ENCODE assay signal across 8 cellular contexts in the genomic region with DNA sequence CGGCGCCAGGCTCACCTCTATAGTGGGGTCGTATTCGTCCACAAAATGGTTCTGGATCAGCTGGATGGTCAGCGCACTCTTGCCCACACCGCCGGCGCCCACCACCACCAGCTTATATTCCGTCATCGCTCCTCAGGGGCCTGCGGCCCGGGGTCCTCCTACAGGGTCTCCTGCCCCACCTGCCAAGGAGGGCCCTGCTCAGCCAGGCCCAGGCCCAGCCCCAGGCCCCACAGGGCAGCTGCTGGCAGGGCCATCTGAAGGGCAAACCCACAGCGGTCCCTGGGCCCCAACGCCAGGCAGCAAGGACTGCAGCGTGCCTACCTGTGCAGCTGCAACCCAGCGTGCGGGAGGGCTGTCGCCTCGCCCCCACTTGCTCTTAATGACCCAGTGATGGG. TPM values are rescaled to one million over a fixed set of nuclear protein-coding genes. Genes with fewer than 3 reads are reported as not detected.
A peak's percentile ranks its signal among the peaks of the same experiment; 100 is the strongest.
DNase-seq lines count a peak whose midpoint lies in the region; ATAC-seq and TF ChIP-seq lines count a peak whose summit lies in the region.

No MANE protein-coding gene starts in this region.

- no peak for ATAC-seq in activated T-cell treated with anti-CD3 and anti-CD28 coated beads, Interleukin-2, amount 50 U/mL, for 72 hours (replicated peaks in 1 of 2)
- no peak for ATAC-seq in upper lobe of right lung
- ATAC-seq in HG03521 (IDR thresholded peaks at IDR 0.05; ENCODE audit: unreplicated experiment): no peak
- no peak for ATAC-seq in HG02678 (IDR thresholded peaks at IDR 0.05; ENCODE audit: unreplicated experiment)

- H3K27ac Mint-ChIP-seq in activated T-cell treated with anti-CD3 and anti-CD28 coated beads, Interleukin-2, amount 50 U/mL, for 72 hours: no peak overlapping the region

- H3K9me3 ChIP-seq in mesodermal cell (ENCODE audit: control insufficient read depth, low read length) (no peaks in the 10 kb centered on the region), upper lobe of right lung (no peaks in the 10 kb centered on the region)

- H3K9me3 Mint-ChIP-seq in activated T-cell treated with anti-CD3 and anti-CD28 coated beads, Interleukin-2, amount 50 U/mL, for 72 hours: no peaks in the 10 kb centered on the region

- no peaks in the 10 kb centered on the region for H3K27me3 Mint-ChIP-seq in activated T-cell treated with anti-CD3 and anti-CD28 coated beads, Interleukin-2, amount 50 U/mL, for 72 hours (ENCODE audit: low read depth)

- H3K27ac ChIP-seq in mesodermal cell (ENCODE audit: low read depth, low read length, severe bottlenecking): no peak overlapping the region
- peak overlapping the region; percentile 82 for H3K27ac ChIP-seq in upper lobe of right lung

- TF ChIP-seq CTCF in cardiac fibroblast (IDR thresholded peaks at IDR 0.05; ENCODE audit: low read depth, low read length) (no peak), upper lobe of right lung (IDR thresholded peaks at IDR 0.05) (no peak)

- H3K4me3 Mint-ChIP-seq in activated T-cell treated with anti-CD3 and anti-CD28 coated beads, Interleukin-2, amount 50 U/mL, for 72 hours: peak overlapping the region; percentile 76 to 80

- no peak for DNase-seq in activated T-cell treated with anti-CD3 and anti-CD28 coated beads, Interleukin-2, amount 50 U/mL, for 72 hours
- no peak for DNase-seq in activated T-cell treated with anti-CD3 and anti-CD28 coated beads, Interleukin-2, amount 50 U/mL, for 1 hour
- no peak for DNase-seq in cardiac fibroblast (ENCODE audit: low read depth in 2 of 2)
- no peak for DNase-seq in upper lobe of right lung
- DNase-seq in anterior cingulate cortex (lab: John Stamatoyannopoulos, UW): no peak

- H3K4me1 ChIP-seq in mesodermal cell (ENCODE audit: control insufficient read depth, insufficient read depth, low read length, poor library complexity, severe bottlenecking) (peaks cover 8% of the 10 kb centered on the region), upper lobe of right lung (peaks cover 31% of the 10 kb centered on the region)

- peaks cover 6% of the 10 kb centered on the region for H3K4me1 Mint-ChIP-seq in activated T-cell treated with anti-CD3 and anti-CD28 coated beads, Interleukin-2, amount 50 U/mL, for 72 hours (ENCODE audit: low read depth)

- WGBS in mesodermal cell (ENCODE audit: insufficient coverage in 2 of 2), 2 experiments: 93 to 94% methylated on average over 16 to 19 of the region's 19 CpGs

- peaks cover 35% of the 10 kb centered on the region for H3K36me3 ChIP-seq in mesodermal cell (ENCODE audit: control insufficient read depth, insufficient read depth, low read length)
- peaks cover 27% of the 10 kb centered on the region for H3K36me3 ChIP-seq in upper lobe of right lung

- H3K36me3 Mint-ChIP-seq in activated T-cell treated with anti-CD3 and anti-CD28 coated beads, Interleukin-2, amount 50 U/mL, for 72 hours (ENCODE audit: insufficient read depth in 2 of 2): peaks cover 0 to 2% of the 10 kb centered on the region in 2 donors

- no peaks in the 10 kb centered on the region for H3K27me3 ChIP-seq in upper lobe of right lung

- intact Hi-C loops in upper lobe of right lung (cut with DNase I): no loop called here

- H3K4me3 ChIP-seq in cardiac fibroblast (replicated peaks in 1 of 2; ENCODE audit: low read depth in 2 of 2, low read length in 2 of 2) (peak overlapping the region; percentile 80), mesodermal cell (ENCODE audit: extremely low read depth, insufficient read depth, low read length, poor library complexity, severe bottlenecking) (peak overlapping the region; percentile 80), upper lobe of right lung (peak overlapping the region; percentile 92)

RNA-seq across cellular contexts. Expression of a gene that starts 1.2 kb away (rescaled TPM):
- total RNA-seq in activated T-cell treated with anti-CD3 and anti-CD28 coated beads, Interleukin-2, amount 50 U/mL, for 72 hours: 10 to 100 TPM; 28.8 to 40.1 TPM
- 44.8 TPM for polyA plus RNA-seq in mesodermal cell (2013, experiment 1 of 2)
- 42.3 TPM for polyA plus RNA-seq in mesodermal cell (2013, experiment 2 of 2)
- 55.5 TPM for total RNA-seq in upper lobe of right lung

RNA-seq across cellular contexts. Expression of a gene that starts 3.1 kb away (rescaled TPM):
- total RNA-seq in activated T-cell treated with anti-CD3 and anti-CD28 coated beads, Interleukin-2, amount 50 U/mL, for 72 hours: 1 to 10 TPM; 1.2 to 3.1 TPM
- polyA plus RNA-seq in mesodermal cell (2013, experiment 1 of 2): 0.77 TPM
- 0.66 TPM for polyA plus RNA-seq in mesodermal cell (2013, experiment 2 of 2)
- 3.2 TPM for total RNA-seq in upper lobe of right lung

RNA-seq across cellular contexts. Expression of a gene that starts 26.3 kb away (rescaled TPM):
- 1 to 10 TPM; 3.1 to 5.5 TPM for total RNA-seq in activated T-cell treated with anti-CD3 and anti-CD28 coated beads, Interleukin-2, amount 50 U/mL, for 72 hours
- polyA plus RNA-seq in mesodermal cell (2013, experiment 1 of 2): 1.3 TPM
- polyA plus RNA-seq in mesodermal cell (2013, experiment 2 of 2): 1.3 TPM
- 5.9 TPM for total RNA-seq in upper lobe of right lung

RNA-seq across cellular contexts. Expression of a gene that starts 26.6 kb away (rescaled TPM):
- 10 to 100 TPM; 13.5 to 14.2 TPM for total RNA-seq in activated T-cell treated with anti-CD3 and anti-CD28 coated beads, Interleukin-2, amount 50 U/mL, for 72 hours
- polyA plus RNA-seq in mesodermal cell (2013, experiment 1 of 2): 5.1 TPM
- 3.9 TPM for polyA plus RNA-seq in mesodermal cell (2013, experiment 2 of 2)
- total RNA-seq in upper lobe of right lung: 76.7 TPM

RNA-seq across cellular contexts. Expression of a gene that starts 27.2 kb away (rescaled TPM):
- 10 to 100 TPM; 88.9 to 95.3 TPM for total RNA-seq in activated T-cell treated with anti-CD3 and anti-CD28 coated beads, Interleukin-2, amount 50 U/mL, for 72 hours
- polyA plus RNA-seq in mesodermal cell (2013, experiment 1 of 2): 57.8 TPM
- 50.6 TPM for polyA plus RNA-seq in mesodermal cell (2013, experiment 2 of 2)
- 245 TPM for total RNA-seq in upper lobe of right lung
